In genomic region chr3:98559769-98560168, GRCh38 we compare ENCODE assay signal across 7 cellular contexts. TPM values are rescaled to one million over a fixed set of nuclear protein-coding genes. Genes with fewer than 3 reads are reported as not detected.
"Had no signal": no experiment of that assay in that cellular context is flagged by ENCODE, and none has a peak within 500 bp of the region (broad histone marks: within the 10 kb centered on the region; RNA-seq: fewer than 3 reads in every experiment).

No MANE protein-coding gene starts in this region.

RNA-seq across cellular contexts. Expression of gene GPR15, which starts 28.0 kb away (rescaled TPM):
- total RNA-seq: LHCN-M2, MCF 10A, NCI-H460, PC-3, Right ventricle myocardium superior, SJSA1 had no signal
- polyA plus RNA-seq: SK-N-SH had no signal
